1 cellular context compared by ENCODE assay signal in the genomic region with DNA sequence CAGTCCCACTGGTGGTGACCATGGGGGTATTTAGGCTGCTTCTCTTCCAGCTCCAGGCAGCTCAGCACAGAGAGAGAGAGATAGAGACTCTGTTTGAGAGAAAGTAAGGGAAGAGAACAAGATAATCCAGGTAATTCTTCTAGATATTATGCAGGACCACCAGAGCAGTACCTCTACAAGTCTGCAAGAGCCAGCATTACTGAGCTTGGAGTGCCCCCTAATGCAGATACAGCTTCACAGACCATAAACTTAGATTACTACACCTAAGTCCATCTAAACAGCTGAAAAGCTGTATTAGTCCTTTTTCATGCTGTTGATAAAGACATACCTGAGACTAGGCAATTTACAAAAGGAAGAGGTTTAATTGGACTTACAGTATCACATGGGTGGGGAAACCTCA.
TF ChIP-seq lines count a peak whose summit lies in the region.

No MANE protein-coding gene starts in this region.

TF ChIP-seq in GM23338, 12 proteins besides CTCF, POLR2A, EP300 and RAD21 (continued from another document):
- TF ChIP-seq ZNF462 (CRISPR knock-in tag; IDR thresholded peaks at IDR 0.05) (no peak), EZH2phosphoT487 (IDR thresholded peaks at IDR 0.05; ENCODE audit: unreplicated experiment) (no peak), JUNB (IDR thresholded peaks at IDR 0.05; ENCODE audit: unreplicated experiment) (no peak), ETS1 (IDR thresholded peaks at IDR 0.05) (no peak), POLR2AphosphoS5 (IDR thresholded peaks at IDR 0.05; ENCODE audit: low read depth) (no peak), ZNF114 (CRISPR knock-in tag; IDR thresholded peaks at IDR 0.05) (no peak), STAT1 (IDR thresholded peaks at IDR 0.05; ENCODE audit: unreplicated experiment) (no peak), NANOG (IDR thresholded peaks at IDR 0.05; ENCODE audit: borderline replicate concordance) (no peak)
